1 cellular context compared by ENCODE assay signal in the genomic region with DNA sequence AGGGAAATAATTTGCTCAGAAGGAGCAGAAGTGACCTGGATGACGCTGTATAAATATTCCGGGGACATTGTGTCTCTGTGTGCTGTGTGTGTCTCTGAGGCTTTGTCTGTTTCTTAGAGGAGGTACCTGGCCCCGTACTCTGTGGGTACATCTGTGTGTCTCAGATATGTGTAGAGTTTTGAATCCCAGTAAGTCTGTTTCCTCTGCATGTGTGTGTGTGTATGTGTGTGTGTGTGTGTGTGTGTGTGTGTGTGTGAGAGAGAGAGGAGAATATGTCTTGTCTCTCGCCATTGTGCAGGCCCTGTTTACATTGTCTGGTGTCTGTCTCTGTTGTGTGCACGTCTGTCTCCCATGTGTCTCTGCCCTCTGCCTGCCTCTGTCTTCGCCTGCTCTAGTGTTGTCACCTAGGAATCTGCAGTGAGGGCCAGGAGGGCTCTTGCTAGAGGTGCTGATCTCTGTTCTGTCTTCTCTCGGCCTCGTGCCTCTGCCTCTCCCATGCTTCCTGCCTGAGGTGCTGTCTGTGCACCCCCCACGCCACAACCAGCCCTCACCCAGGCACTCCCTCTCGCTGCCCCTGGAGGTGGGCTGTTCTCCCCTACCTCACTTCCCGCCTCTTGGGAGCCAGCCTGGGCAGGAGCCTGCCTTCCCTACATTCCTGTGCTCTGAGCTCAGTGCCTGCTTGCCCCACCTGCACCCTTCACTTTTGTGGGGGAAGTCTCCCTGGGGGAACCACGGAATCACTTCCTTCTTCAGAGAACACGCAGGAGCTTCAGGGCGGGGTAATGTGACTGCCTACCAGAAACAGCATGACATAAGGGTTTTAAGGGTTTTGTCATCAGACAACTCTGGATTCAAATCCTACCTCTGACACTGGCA.
TF ChIP-seq lines count a peak whose summit lies in the region.

No MANE protein-coding gene starts in this region.

TF ChIP-seq in K562, 482 proteins besides CTCF, POLR2A, EP300 and RAD21 (continued from another document and continues in another):
- TF ChIP-seq, protein P1, sequence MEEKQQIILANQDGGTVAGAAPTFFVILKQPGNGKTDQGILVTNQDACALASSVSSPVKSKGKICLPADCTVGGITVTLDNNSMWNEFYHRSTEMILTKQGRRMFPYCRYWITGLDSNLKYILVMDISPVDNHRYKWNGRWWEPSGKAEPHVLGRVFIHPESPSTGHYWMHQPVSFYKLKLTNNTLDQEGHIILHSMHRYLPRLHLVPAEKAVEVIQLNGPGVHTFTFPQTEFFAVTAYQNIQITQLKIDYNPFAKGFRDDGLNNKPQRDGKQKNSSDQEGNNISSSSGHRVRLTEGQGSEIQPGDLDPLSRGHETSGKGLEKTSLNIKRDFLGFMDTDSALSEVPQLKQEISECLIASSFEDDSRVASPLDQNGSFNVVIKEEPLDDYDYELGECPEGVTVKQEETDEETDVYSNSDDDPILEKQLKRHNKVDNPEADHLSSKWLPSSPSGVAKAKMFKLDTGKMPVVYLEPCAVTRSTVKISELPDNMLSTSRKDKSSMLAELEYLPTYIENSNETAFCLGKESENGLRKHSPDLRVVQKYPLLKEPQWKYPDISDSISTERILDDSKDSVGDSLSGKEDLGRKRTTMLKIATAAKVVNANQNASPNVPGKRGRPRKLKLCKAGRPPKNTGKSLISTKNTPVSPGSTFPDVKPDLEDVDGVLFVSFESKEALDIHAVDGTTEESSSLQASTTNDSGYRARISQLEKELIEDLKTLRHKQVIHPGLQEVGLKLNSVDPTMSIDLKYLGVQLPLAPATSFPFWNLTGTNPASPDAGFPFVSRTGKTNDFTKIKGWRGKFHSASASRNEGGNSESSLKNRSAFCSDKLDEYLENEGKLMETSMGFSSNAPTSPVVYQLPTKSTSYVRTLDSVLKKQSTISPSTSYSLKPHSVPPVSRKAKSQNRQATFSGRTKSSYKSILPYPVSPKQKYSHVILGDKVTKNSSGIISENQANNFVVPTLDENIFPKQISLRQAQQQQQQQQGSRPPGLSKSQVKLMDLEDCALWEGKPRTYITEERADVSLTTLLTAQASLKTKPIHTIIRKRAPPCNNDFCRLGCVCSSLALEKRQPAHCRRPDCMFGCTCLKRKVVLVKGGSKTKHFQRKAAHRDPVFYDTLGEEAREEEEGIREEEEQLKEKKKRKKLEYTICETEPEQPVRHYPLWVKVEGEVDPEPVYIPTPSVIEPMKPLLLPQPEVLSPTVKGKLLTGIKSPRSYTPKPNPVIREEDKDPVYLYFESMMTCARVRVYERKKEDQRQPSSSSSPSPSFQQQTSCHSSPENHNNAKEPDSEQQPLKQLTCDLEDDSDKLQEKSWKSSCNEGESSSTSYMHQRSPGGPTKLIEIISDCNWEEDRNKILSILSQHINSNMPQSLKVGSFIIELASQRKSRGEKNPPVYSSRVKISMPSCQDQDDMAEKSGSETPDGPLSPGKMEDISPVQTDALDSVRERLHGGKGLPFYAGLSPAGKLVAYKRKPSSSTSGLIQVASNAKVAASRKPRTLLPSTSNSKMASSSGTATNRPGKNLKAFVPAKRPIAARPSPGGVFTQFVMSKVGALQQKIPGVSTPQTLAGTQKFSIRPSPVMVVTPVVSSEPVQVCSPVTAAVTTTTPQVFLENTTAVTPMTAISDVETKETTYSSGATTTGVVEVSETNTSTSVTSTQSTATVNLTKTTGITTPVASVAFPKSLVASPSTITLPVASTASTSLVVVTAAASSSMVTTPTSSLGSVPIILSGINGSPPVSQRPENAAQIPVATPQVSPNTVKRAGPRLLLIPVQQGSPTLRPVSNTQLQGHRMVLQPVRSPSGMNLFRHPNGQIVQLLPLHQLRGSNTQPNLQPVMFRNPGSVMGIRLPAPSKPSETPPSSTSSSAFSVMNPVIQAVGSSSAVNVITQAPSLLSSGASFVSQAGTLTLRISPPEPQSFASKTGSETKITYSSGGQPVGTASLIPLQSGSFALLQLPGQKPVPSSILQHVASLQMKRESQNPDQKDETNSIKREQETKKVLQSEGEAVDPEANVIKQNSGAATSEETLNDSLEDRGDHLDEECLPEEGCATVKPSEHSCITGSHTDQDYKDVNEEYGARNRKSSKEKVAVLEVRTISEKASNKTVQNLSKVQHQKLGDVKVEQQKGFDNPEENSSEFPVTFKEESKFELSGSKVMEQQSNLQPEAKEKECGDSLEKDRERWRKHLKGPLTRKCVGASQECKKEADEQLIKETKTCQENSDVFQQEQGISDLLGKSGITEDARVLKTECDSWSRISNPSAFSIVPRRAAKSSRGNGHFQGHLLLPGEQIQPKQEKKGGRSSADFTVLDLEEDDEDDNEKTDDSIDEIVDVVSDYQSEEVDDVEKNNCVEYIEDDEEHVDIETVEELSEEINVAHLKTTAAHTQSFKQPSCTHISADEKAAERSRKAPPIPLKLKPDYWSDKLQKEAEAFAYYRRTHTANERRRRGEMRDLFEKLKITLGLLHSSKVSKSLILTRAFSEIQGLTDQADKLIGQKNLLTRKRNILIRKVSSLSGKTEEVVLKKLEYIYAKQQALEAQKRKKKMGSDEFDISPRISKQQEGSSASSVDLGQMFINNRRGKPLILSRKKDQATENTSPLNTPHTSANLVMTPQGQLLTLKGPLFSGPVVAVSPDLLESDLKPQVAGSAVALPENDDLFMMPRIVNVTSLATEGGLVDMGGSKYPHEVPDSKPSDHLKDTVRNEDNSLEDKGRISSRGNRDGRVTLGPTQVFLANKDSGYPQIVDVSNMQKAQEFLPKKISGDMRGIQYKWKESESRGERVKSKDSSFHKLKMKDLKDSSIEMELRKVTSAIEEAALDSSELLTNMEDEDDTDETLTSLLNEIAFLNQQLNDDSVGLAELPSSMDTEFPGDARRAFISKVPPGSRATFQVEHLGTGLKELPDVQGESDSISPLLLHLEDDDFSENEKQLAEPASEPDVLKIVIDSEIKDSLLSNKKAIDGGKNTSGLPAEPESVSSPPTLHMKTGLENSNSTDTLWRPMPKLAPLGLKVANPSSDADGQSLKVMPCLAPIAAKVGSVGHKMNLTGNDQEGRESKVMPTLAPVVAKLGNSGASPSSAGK (IDR thresholded peaks at IDR 0.05) = peak; percentile 66
- no peak for TF ChIP-seq KAT8 (IDR thresholded peaks at IDR 0.05; ENCODE audit: low read depth)
- TF ChIP-seq RHOXF2B (CRISPR knock-in tag; conservative IDR thresholded peaks at IDR 0.05) = no peak
- TF ChIP-seq, protein P2, sequence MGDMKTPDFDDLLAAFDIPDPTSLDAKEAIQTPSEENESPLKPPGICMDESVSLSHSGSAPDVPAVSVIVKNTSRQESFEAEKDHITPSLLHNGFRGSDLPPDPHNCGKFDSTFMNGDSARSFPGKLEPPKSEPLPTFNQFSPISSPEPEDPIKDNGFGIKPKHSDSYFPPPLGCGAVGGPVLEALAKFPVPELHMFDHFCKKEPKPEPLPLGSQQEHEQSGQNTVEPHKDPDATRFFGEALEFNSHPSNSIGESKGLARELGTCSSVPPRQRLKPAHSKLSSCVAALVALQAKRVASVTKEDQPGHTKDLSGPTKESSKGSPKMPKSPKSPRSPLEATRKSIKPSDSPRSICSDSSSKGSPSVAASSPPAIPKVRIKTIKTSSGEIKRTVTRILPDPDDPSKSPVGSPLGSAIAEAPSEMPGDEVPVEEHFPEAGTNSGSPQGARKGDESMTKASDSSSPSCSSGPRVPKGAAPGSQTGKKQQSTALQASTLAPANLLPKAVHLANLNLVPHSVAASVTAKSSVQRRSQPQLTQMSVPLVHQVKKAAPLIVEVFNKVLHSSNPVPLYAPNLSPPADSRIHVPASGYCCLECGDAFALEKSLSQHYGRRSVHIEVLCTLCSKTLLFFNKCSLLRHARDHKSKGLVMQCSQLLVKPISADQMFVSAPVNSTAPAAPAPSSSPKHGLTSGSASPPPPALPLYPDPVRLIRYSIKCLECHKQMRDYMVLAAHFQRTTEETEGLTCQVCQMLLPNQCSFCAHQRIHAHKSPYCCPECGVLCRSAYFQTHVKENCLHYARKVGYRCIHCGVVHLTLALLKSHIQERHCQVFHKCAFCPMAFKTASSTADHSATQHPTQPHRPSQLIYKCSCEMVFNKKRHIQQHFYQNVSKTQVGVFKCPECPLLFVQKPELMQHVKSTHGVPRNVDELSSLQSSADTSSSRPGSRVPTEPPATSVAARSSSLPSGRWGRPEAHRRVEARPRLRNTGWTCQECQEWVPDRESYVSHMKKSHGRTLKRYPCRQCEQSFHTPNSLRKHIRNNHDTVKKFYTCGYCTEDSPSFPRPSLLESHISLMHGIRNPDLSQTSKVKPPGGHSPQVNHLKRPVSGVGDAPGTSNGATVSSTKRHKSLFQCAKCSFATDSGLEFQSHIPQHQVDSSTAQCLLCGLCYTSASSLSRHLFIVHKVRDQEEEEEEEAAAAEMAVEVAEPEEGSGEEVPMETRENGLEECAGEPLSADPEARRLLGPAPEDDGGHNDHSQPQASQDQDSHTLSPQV (IDR thresholded peaks at IDR 0.05) = 0 out of 2 replicates have a peak, but pooled peaks have one; percentile 50
- no peak for TF ChIP-seq SAP30 (IDR thresholded peaks at IDR 0.05; ENCODE audit: borderline replicate concordance, insufficient read depth, low read depth, low read length, poor library complexity, severe bottlenecking)
- TF ChIP-seq PHTF2 (CRISPR knock-in tag; IDR thresholded peaks at IDR 0.05) = no peak
- no peak for TF ChIP-seq HOXB6 (CRISPR knock-in tag; IDR thresholded peaks at IDR 0.05; ENCODE audit: borderline replicate concordance)
- TF ChIP-seq ARID1B (IDR thresholded peaks at IDR 0.05) = peak; percentile 45; the same call in 1 of the 2 replicates
- no peak for TF ChIP-seq PTTG1 (tag; IDR thresholded peaks at IDR 0.05; ENCODE audit: low read depth)
- TF ChIP-seq C11orf30 (IDR thresholded peaks at IDR 0.05; ENCODE audit: low read depth) = 0 out of 2 replicates have a peak, but pooled peaks have one; percentile 23
- TF ChIP-seq TFAM (CRISPR knock-in tag; conservative IDR thresholded peaks at IDR 0.05) = no peak
- no peak for TF ChIP-seq XRCC5 (IDR thresholded peaks at IDR 0.05; ENCODE audit: low read depth, low read length)
- TF ChIP-seq, protein P3, sequence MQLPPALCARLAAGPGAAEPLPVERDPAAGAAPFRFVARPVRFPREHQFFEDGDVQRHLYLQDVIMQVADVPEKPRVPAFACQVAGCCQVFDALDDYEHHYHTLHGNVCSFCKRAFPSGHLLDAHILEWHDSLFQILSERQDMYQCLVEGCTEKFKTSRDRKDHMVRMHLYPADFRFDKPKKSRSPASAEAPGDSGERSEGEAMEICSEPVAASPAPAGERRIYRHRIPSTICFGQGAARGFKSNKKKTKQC (CRISPR knock-in tag; IDR thresholded peaks at IDR 0.05) = 0 out of 2 replicates have a peak, but pooled peaks have one; percentile 44
- TF ChIP-seq, protein P4, sequence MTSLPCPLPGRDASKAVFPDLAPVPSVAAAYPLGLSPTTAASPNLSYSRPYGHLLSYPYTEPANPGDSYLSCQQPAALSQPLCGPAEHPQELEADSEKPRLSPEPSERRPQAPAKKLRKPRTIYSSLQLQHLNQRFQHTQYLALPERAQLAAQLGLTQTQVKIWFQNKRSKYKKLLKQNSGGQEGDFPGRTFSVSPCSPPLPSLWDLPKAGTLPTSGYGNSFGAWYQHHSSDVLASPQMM (CRISPR knock-in tag; IDR thresholded peaks at IDR 0.05) = no peak
- TF ChIP-seq, protein P5, sequence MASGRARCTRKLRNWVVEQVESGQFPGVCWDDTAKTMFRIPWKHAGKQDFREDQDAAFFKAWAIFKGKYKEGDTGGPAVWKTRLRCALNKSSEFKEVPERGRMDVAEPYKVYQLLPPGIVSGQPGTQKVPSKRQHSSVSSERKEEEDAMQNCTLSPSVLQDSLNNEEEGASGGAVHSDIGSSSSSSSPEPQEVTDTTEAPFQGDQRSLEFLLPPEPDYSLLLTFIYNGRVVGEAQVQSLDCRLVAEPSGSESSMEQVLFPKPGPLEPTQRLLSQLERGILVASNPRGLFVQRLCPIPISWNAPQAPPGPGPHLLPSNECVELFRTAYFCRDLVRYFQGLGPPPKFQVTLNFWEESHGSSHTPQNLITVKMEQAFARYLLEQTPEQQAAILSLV (tag; IDR thresholded peaks at IDR 0.05) = no peak
- TF ChIP-seq POLR3G (IDR thresholded peaks at IDR 0.05; ENCODE audit: extremely low read depth, insufficient read length, insufficient replicate concordance) = no peak
- no peak for TF ChIP-seq TEAD4 (IDR thresholded peaks at IDR 0.05; ENCODE audit: low read length)
- TF ChIP-seq TEAD4 (CRISPR knock-in tag; IDR thresholded peaks at IDR 0.05; ENCODE audit: borderline replicate concordance) = peak; percentile 40; the same call in 1 of the 2 replicates
- TF ChIP-seq ZSCAN29 (IDR thresholded peaks at IDR 0.05) = no peak
- TF ChIP-seq SUPT5H (IDR thresholded peaks at IDR 0.05) = 0 out of 2 replicates have a peak, but pooled peaks have one; percentile 36
- no peak; the same call in 1 of the 2 replicates for TF ChIP-seq HLTF (IDR thresholded peaks at IDR 0.05)
- TF ChIP-seq, protein P6, sequence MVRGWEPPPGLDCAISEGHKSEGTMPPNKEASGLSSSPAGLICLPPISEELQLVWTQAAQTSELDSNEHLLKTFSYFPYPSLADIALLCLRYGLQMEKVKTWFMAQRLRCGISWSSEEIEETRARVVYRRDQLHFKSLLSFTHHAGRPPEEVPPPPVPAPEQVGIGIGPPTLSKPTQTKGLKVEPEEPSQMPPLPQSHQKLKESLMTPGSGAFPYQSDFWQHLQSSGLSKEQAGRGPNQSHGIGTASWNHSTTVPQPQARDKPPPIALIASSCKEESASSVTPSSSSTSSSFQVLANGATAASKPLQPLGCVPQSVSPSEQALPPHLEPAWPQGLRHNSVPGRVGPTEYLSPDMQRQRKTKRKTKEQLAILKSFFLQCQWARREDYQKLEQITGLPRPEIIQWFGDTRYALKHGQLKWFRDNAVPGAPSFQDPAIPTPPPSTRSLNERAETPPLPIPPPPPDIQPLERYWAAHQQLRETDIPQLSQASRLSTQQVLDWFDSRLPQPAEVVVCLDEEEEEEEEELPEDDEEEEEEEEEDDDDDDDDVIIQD (CRISPR knock-in tag; IDR thresholded peaks at IDR 0.05) = no peak
- TF ChIP-seq, protein P7, sequence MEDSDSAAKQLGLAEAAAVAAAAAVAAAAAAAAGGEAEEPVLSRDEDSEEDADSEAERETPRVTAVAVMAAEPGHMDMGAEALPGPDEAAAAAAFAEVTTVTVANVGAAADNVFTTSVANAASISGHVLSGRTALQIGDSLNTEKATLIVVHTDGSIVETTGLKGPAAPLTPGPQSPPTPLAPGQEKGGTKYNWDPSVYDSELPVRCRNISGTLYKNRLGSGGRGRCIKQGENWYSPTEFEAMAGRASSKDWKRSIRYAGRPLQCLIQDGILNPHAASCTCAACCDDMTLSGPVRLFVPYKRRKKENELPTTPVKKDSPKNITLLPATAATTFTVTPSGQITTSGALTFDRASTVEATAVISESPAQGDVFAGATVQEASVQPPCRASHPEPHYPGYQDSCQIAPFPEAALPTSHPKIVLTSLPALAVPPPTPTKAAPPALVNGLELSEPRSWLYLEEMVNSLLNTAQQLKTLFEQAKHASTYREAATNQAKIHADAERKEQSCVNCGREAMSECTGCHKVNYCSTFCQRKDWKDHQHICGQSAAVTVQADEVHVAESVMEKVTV (CRISPR knock-in tag; IDR thresholded peaks at IDR 0.05) = no peak
- no peak for TF ChIP-seq IRF2 (CRISPR knock-in tag; IDR thresholded peaks at IDR 0.05)
- TF ChIP-seq, protein P8, sequence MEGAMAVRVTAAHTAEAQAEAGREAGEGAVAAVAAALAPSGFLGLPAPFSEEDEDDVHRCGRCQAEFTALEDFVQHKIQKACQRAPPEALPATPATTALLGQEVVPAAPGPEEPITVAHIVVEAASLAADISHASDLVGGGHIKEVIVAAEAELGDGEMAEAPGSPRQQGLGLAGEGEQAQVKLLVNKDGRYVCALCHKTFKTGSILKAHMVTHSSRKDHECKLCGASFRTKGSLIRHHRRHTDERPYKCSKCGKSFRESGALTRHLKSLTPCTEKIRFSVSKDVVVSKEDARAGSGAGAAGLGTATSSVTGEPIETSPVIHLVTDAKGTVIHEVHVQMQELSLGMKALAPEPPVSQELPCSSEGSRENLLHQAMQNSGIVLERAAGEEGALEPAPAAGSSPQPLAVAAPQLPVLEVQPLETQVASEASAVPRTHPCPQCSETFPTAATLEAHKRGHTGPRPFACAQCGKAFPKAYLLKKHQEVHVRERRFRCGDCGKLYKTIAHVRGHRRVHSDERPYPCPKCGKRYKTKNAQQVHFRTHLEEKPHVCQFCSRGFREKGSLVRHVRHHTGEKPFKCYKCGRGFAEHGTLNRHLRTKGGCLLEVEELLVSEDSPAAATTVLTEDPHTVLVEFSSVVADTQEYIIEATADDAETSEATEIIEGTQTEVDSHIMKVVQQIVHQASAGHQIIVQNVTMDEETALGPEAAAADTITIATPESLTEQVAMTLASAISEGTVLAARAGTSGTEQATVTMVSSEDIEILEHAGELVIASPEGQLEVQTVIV (CRISPR knock-in tag; IDR thresholded peaks at IDR 0.05; ENCODE audit: borderline replicate concordance) = no peak
- no peak; the same call in 1 of the 2 replicates for TF ChIP-seq ELF1 (tag; IDR thresholded peaks at IDR 0.05)
